In genomic region chr4:128583753-128584712, GRCh38 we compare ENCODE assay signal across 16 cellular contexts.
A peak's percentile ranks its signal among the peaks of the same experiment; 100 is the strongest.
DNase-seq lines count a peak whose midpoint lies in the region; ATAC-seq and TF ChIP-seq lines count a peak whose summit lies in the region.
"Had no signal": no experiment of that assay in that cellular context is flagged by ENCODE, and none has a peak within 500 bp of the region (broad histone marks: within the 10 kb centered on the region; RNA-seq: fewer than 3 reads in every experiment).

No MANE protein-coding gene starts in this region.

- H3K4me1 Mint-ChIP-seq in nephron: peaks cover 10% of the 10 kb centered on the region
- H3K4me1 Mint-ChIP-seq in chondrocyte (ENCODE audit: low read depth): no peaks in the 10 kb centered on the region

- H3K36me3 Mint-ChIP-seq in nephron (ENCODE audit: low read depth) (no peaks in the 10 kb centered on the region), chondrocyte (ENCODE audit: low read depth) (no peaks in the 10 kb centered on the region)

- no peak for ATAC-seq in HG02852 (IDR thresholded peaks at IDR 0.05; ENCODE audit: unreplicated experiment)
- ATAC-seq in GM21423 (IDR thresholded peaks at IDR 0.05; ENCODE audit: unreplicated experiment): no peak
- ATAC-seq in esophagus mucosa: no peak
- ATAC-seq: sciatic nerve had no signal

- peak; percentile 10 for TF ChIP-seq CTCF in fibroblast of mammary gland (conservative IDR thresholded peaks at IDR 0.05; ENCODE audit: control insufficient read depth, insufficient read depth, low read depth, low read length)
- TF ChIP-seq CTCF in nephron (IDR thresholded peaks at IDR 0.05; ENCODE audit: unreplicated experiment in 3 of 3): no peak
- TF ChIP-seq CTCF in chondrocyte (IDR thresholded peaks at IDR 0.05): no peak

- DNase-seq in GM03348 (ENCODE audit: low spot score): peak; percentile 47
- peak; percentile 40 for DNase-seq in NCI-H510A (lab: John Stamatoyannopoulos, UW)
- DNase-seq in fibroblast of mammary gland (ENCODE audit: low read depth): peak; percentile 55
- no peak for DNase-seq in chondrocyte (ENCODE audit: low spot score)
- DNase-seq: activated CD4-positive, alpha-beta T cell treated with anti-CD3 and anti-CD28 coated beads, Interleukin-2, amount 50 U/mL, for 1 hour; glutamatergic neuron; MM.1S; NCI-H2227 treated with DMSO at 0.1 percent for 48 hours had no signal

- H3K27me3 Mint-ChIP-seq in nephron (ENCODE audit: low read depth) (no peaks in the 10 kb centered on the region), chondrocyte (ENCODE audit: low read depth) (no peaks in the 10 kb centered on the region)

- H3K4me3 Mint-ChIP-seq in nephron (no peak overlapping the region), chondrocyte (ENCODE audit: unreplicated experiment) (no peak overlapping the region)
- H3K4me3 Mint-ChIP-seq: activated T-helper 1 cell treated with anti-CD3 and anti-CD28 coated beads, Interleukin-12 subunit alpha, Interleukin-12 subunit beta, Interleukin-2, Interleukin-4 antibody, amounts not matched to agents 30 ng/mL and 10 ng/mL and 1 ng/mL, durations not matched to agents 14 hours and 24 hours and 36 hours; T-helper 2 cell treated with Interferon-gamma antibody and Interleukin-4, amounts not matched to agents 5 μg/mL and 100 μg/mL, for 36 hours had no signal

- H3K9me3 Mint-ChIP-seq in nephron: no peaks in the 10 kb centered on the region
- no peaks in the 10 kb centered on the region for H3K9me3 Mint-ChIP-seq in chondrocyte (ENCODE audit: low read depth)
- H3K9me3 Mint-ChIP-seq: activated T-helper 1 cell treated with anti-CD3 and anti-CD28 coated beads, Interleukin-12 subunit alpha, Interleukin-12 subunit beta, Interleukin-2, Interleukin-4 antibody, amounts not matched to agents 30 ng/mL and 10 ng/mL and 1 ng/mL, durations not matched to agents 14 hours and 24 hours and 36 hours; T-helper 2 cell treated with Interferon-gamma antibody and Interleukin-4, amounts not matched to agents 5 μg/mL and 100 μg/mL, for 36 hours had no signal

- H3K27ac Mint-ChIP-seq in nephron (peak overlapping the region in 2 of 3 experiments; percentile 22 to 34), chondrocyte (ENCODE audit: unreplicated experiment) (no peak overlapping the region)
- H3K27ac Mint-ChIP-seq: activated T-helper 1 cell treated with anti-CD3 and anti-CD28 coated beads, Interleukin-12 subunit alpha, Interleukin-12 subunit beta, Interleukin-2, Interleukin-4 antibody, amounts not matched to agents 30 ng/mL and 10 ng/mL and 1 ng/mL, durations not matched to agents 14 hours and 24 hours and 36 hours; T-helper 2 cell treated with Interferon-gamma antibody and Interleukin-4, amounts not matched to agents 5 μg/mL and 100 μg/mL, for 36 hours had no signal

- H3K4me3 ChIP-seq in fibroblast of mammary gland (ENCODE audit: control insufficient read depth, low read depth, low read length): no peak overlapping the region
- H3K4me3 ChIP-seq: ascending aorta had no signal
